2 cellular contexts compared by ENCODE assay signal in the genomic region with DNA sequence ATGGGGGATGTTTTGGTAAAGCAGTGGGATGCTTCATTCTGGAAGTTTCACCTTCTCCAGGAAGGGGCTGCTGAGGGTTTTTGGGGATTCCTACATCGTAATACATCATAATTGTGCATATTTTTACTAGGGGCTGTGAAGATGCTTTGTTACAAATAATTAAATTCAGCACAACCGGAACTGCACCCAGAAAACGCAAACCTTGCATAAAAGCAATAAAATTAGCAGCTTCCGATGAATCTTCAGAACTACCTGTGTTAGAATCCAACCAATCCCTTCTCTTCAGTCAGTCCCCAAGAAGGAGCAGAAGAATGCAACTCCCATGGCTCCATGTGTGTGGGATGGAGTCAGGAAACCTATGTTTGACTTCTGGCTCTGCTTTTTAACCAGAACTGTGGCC.
TF ChIP-seq lines count a peak whose summit lies in the region.

No MANE protein-coding gene starts in this region.

TF ChIP-seq in HepG2, 621 proteins besides CTCF, POLR2A, EP300 and RAD21:
- TF ChIP-seq MAFK (conservative IDR thresholded peaks at IDR 0.05 in 1 of 2, IDR thresholded peaks at IDR 0.05 in 1 of 2; ENCODE audit: low read length in 2 of 2) (peak; percentile 61 to 83), ZSCAN22 (CRISPR knock-in tag; IDR thresholded peaks at IDR 0.05) (no peak), MAFF (IDR thresholded peaks at IDR 0.05; ENCODE audit: low read depth, low read length) (peak; percentile 78), ZBTB3 (CRISPR knock-in tag; IDR thresholded peaks at IDR 0.05; ENCODE audit: borderline replicate concordance, low read depth) (no peak), MLXIP (CRISPR knock-in tag; IDR thresholded peaks at IDR 0.05; ENCODE audit: borderline replicate concordance) (no peak), ZMAT3 (CRISPR knock-in tag; conservative IDR thresholded peaks at IDR 0.05) (no peak), ZNF33A (CRISPR knock-in tag; IDR thresholded peaks at IDR 0.05; ENCODE audit: borderline replicate concordance) (no peak), ZNF556 (CRISPR knock-in tag; IDR thresholded peaks at IDR 0.05; ENCODE audit: borderline replicate concordance) (no peak), ZNF12 (CRISPR knock-in tag; IDR thresholded peaks at IDR 0.05) (no peak)
TF ChIP-seq in HepG2: peak in this region for 2.

TF ChIP-seq in IMR-90, 13 proteins besides CTCF, POLR2A, EP300 and RAD21:
- TF ChIP-seq RFX5 (IDR thresholded peaks at IDR 0.05; ENCODE audit: low read depth, low read length) (no peak), MAFK (IDR thresholded peaks at IDR 0.05; ENCODE audit: low read depth, low read length) (peak; percentile 53)
